13 cellular contexts compared by ENCODE assay signal in the genomic region with DNA sequence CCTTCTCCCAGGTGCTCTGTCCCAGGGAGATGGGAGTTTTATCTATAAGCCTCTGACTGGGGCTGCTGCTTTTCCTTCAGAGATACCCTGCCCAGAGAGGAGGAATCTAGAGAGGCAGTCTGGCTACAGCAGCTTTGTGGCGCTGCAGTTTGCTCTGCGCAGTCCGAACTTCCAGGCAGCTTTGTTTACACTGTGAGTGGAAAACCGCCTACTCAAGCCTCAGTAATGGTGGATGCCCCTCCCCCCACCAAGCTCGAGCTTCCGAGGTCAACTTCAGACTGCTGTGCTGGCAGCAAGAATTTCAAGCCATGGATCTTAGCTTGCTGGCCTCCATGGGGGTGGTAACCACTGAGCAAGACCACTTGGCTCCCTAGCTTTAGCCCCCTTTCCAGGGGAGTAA. TPM values are rescaled to one million over a fixed set of nuclear protein-coding genes. Genes with fewer than 3 reads are reported as not detected.
DNase-seq lines count a peak whose midpoint lies in the region; ATAC-seq, FAIRE-seq and TF ChIP-seq lines count a peak whose summit lies in the region.
"Not testable (repeated sequence)": the region's sequence is repeated elsewhere in the genome, so short reads cannot be mapped to it uniquely, and the experiment has no call there.
"Had no signal": no experiment of that assay in that cellular context is flagged by ENCODE, and none has a peak within 500 bp of the region (broad histone marks: within the 10 kb centered on the region; RNA-seq: fewer than 3 reads in every experiment).

No MANE protein-coding gene starts in this region.

- peak overlapping the region; percentile 51 to 76; a peak in 2 of 4 replicates for H4K8ac ChIP-seq in IMR-90 (ENCODE audit: low read depth in 2 of 2, low read length in 2 of 2)

- DNase-seq in DMS53 (lab: John Stamatoyannopoulos, UW) (peak; percentile 72), IMR-90 (peak; percentile 35), NCI-H748 (lab: John Stamatoyannopoulos, UW; ENCODE audit: unreplicated experiment) (peak; percentile 41), bronchial epithelial cell (ENCODE audit: low read depth) (peak; percentile 29), iris pigment epithelial cell (ENCODE audit: low read depth) (peak; percentile 22), neural crest cell (ENCODE audit: low read depth, low spot score) (peak; percentile 3), stomach (peak; percentile 39)

- H2BK120ac ChIP-seq in IMR-90 (ENCODE audit: low read depth, low read length), result not testable (repeated sequence)

- not testable (repeated sequence) for H3K36me3 ChIP-seq in IMR-90 (ENCODE audit: control insufficient read depth, insufficient read depth, low read length); bronchial epithelial cell (ENCODE audit: control insufficient read depth, insufficient read depth, low read length); stomach

- ATAC-seq in IMR-90 (ENCODE audit: low read depth), result peak; percentile 64

- not testable (repeated sequence) for H3K9me1 ChIP-seq in IMR-90 (ENCODE audit: insufficient read depth, low read length)

- H3K56ac ChIP-seq in IMR-90 (ENCODE audit: extremely low read depth, insufficient read depth, low read length), result not testable (repeated sequence)

- H3K27ac ChIP-seq in IMR-90 (ENCODE audit: insufficient read depth, low read length), result peak overlapping the region; percentile 26; the same call in 1 of the 2 replicates
- H3K27ac ChIP-seq in stomach, result not testable (repeated sequence)

- H3K79me1 ChIP-seq in IMR-90 (ENCODE audit: low read depth in 1 of 2, low read length in 2 of 2), result not testable (repeated sequence)

- H4K91ac ChIP-seq in IMR-90 (ENCODE audit: insufficient read depth, low read depth, low read length), result peak overlapping the region; percentile 61; the same call in 1 of the 2 replicates

- H2BK5ac ChIP-seq in IMR-90 (ENCODE audit: low read depth, low read length, poor library complexity, severe bottlenecking), result not testable (repeated sequence)

- WGBS in IMR-90 (ENCODE audit: extremely low coverage in 2 of 2, insufficient read length in 1 of 2), 2 experiments, result 70% methylated on average over 3 of the region's 6 CpGs; no CpG with 5 or more reads in 1 of the 2 experiments
- WGBS in stomach, 5 donors, result 22 to 36% (median 29%) methylated on average over 6 of the region's 6 CpGs

- intact Hi-C loops in IMR-90 (cut with micrococcal nuclease); stomach (cut with DNase I; ENCODE audit: low total_unique reads): not testable (repeated sequence)

- H3K14ac ChIP-seq in IMR-90 (replicated peaks; ENCODE audit: low read depth, low read length), result not testable (repeated sequence)

- not testable (repeated sequence) for H3K9ac ChIP-seq in IMR-90 (ENCODE audit: low read depth, low read length)

- H3K23ac ChIP-seq in IMR-90 (ENCODE audit: low read depth, low read length), result not testable (repeated sequence)

- H3K36me3 Mint-ChIP-seq in neural crest cell (ENCODE audit: low read depth), result peaks cover 12% of the 10 kb centered on the region

- H3K9me3 ChIP-seq in IMR-90 (ENCODE audit: control insufficient read depth, insufficient read depth, low read length); stomach: not testable (repeated sequence)

- H2AFZ ChIP-seq in IMR-90 (replicated peaks; ENCODE audit: low read length, poor library complexity), result peak overlapping the region; percentile 71

- CTCF ChIA-PET in IMR-90 (lab: Yijun Ruan, JAX), result not testable (repeated sequence)

- H3K4me1 ChIP-seq in IMR-90 (ENCODE audit: control insufficient read depth, insufficient read depth, low read length); stomach: not testable (repeated sequence)

- not testable (repeated sequence) for H3K27me3 ChIP-seq in IMR-90 (ENCODE audit: control insufficient read depth, insufficient read depth, low read length); bronchial epithelial cell (ENCODE audit: control insufficient read depth, insufficient read depth, low read length); stomach

- not testable (repeated sequence) for TF ChIP-seq POLR2A in IMR-90 (IDR thresholded peaks at IDR 0.05; ENCODE audit: low read depth, low read length); stomach (IDR thresholded peaks at IDR 0.05)

- peak overlapping the region; percentile 33; the same call in 1 of the 2 replicates for H4K5ac ChIP-seq in IMR-90 (ENCODE audit: low read depth, low read length)

- 0 out of 2 replicates have a peak overlapping the region, but pooled peaks have one; percentile 56 for H3K4ac ChIP-seq in IMR-90 (ENCODE audit: low read depth, low read length)

- not testable (repeated sequence) for H3K27me3 Mint-ChIP-seq in neural crest cell (ENCODE audit: low read depth)

- not testable (repeated sequence) for H3K4me3 ChIP-seq in IMR-90 (ENCODE audit: insufficient read depth, low read depth, low read length); bronchial epithelial cell (ENCODE audit: low read depth, low read length); stomach

- H3K4me2 ChIP-seq in IMR-90 (ENCODE audit: low read depth, low read length), result peak overlapping the region; percentile 54; the same call in 1 of the 2 replicates

- not testable (repeated sequence) for TF ChIP-seq EP300 in stomach (IDR thresholded peaks at IDR 0.05)

- peak overlapping the region; percentile 60; the same call in 1 of the 2 replicates for H2AK5ac ChIP-seq in IMR-90 (ENCODE audit: low read depth, low read length)

- dilution Hi-C loops in IMR-90 (cut with HindIII; ENCODE audit: low sequenced_read_pairs, unreplicated experiment), result not testable (repeated sequence)

- FAIRE-seq in bronchial epithelial cell (lab: Jason Lieb, UNC), result not testable (repeated sequence)

- in situ Hi-C loops in IMR-90 (cut with MboI; ENCODE audit: low sequenced_read_pairs), result not testable (repeated sequence)

- not testable (repeated sequence) for TF ChIP-seq RAD21 in IMR-90 (IDR thresholded peaks at IDR 0.05; ENCODE audit: low read length)

- not testable (repeated sequence) for H3K4me3 Mint-ChIP-seq in neural crest cell

- TF ChIP-seq CTCF in IMR-90 (conservative IDR thresholded peaks at IDR 0.05; ENCODE audit: low read depth, low read length); bronchial epithelial cell (IDR thresholded peaks at IDR 0.05; ENCODE audit: insufficient read depth, low read length, severe bottlenecking); neural crest cell (conservative IDR thresholded peaks at IDR 0.05); stomach (IDR thresholded peaks at IDR 0.05): not testable (repeated sequence)

- peaks cover 25% of the 10 kb centered on the region for H3K9me3 Mint-ChIP-seq in neural crest cell

- BruUV-seq in IMR-90 (replicated peaks; lab: Mats Ljungman, UMichigan), result not testable (repeated sequence)

- H4K20me1 ChIP-seq in IMR-90 (ENCODE audit: insufficient read depth, low read length), result not testable (repeated sequence)

- H2BK20ac ChIP-seq in IMR-90 (ENCODE audit: low read depth, low read length), result not testable (repeated sequence)

- POLR2A ChIA-PET in IMR-90 (lab: Charles Lee; ENCODE audit: unreplicated experiment), result interaction anchor here (0.6 kb wide), 1 partner anchor 8 kb away, joined by 3 read pairs; no protein-coding TSS in a partner anchor

- not testable (repeated sequence) for H2BK15ac ChIP-seq in IMR-90 (ENCODE audit: low read depth, low read length)

- peak overlapping the region; percentile 71; the same call in 1 of the 2 replicates for H3K18ac ChIP-seq in IMR-90 (ENCODE audit: low read depth, low read length)

- not testable (repeated sequence) for H3K4me1 Mint-ChIP-seq in neural crest cell

- not testable (repeated sequence) for H3K27ac Mint-ChIP-seq in neural crest cell (ENCODE audit: unreplicated experiment)

- not testable (repeated sequence) for H2AK9ac ChIP-seq in IMR-90 (replicated peaks; ENCODE audit: low read depth, low read length, poor library complexity)

RNA-seq across cellular contexts. Expression of a gene that starts 4.8 kb away (rescaled TPM):
- total RNA-seq in IMR-90 (2012; rRNA removed) (not detected in 2 replicates), bronchial epithelial cell (not detected in 2 replicates), neural crest cell (not detected in 2 replicates), stomach (under 1 TPM in 2 of 5 donors, not detected in 3; under 0.01 to 0.18 TPM)
- polyA plus RNA-seq in IMR-90 (2012; rRNA removed) (not detected in 2 replicates), stomach (under 1 TPM in 1 of 3 donors, not detected in 2; 0.03 TPM)
- not detected in 2 replicates for polyA plus RNA-seq in IMR-90 (2012; cell fraction: cytosol; rRNA removed)
- polyA plus RNA-seq in IMR-90 (2012; cell fraction: nucleus; rRNA removed; ENCODE audit: low replicate concordance), result not detected in 2 replicates
- total RNA-seq: CD4-positive, alpha-beta memory T cell; Daoy; G401; GM12878; H4 had no signal
- polyA plus RNA-seq: A549; CD4-positive, alpha-beta memory T cell; GM12878 had no signal

Comparison
In these comparisons a context has a peak if more than half of its experiments do, and no peak if none do; other contexts are left out.
1. DNase-seq: peak in every context shown above with its lines; median percentile 72 in DMS53; 41 in NCI-H748; 39 in stomach; 35 in IMR-90; 29 in bronchial epithelial cell; 22 in iris pigment epithelial cell; 3 in neural crest cell.